Comparison of ENCODE assay signal across 20 cellular contexts in genomic region chr2:201852878-201853415, GRCh38. TPM values are rescaled to one million over a fixed set of nuclear protein-coding genes. Genes with fewer than 3 reads are reported as not detected.
DNase-seq lines count a peak whose midpoint lies in the region; ATAC-seq and TF ChIP-seq lines count a peak whose summit lies in the region.
"Had no signal": no experiment of that assay in that cellular context is flagged by ENCODE, and none has a peak within 500 bp of the region (broad histone marks: within the 10 kb centered on the region; RNA-seq: fewer than 3 reads in every experiment).

No MANE protein-coding gene starts in this region.

- peaks cover 17% of the 10 kb centered on the region for H3K4me1 Mint-ChIP-seq in MCF 10A (ENCODE audit: insufficient read depth, unreplicated experiment)
- H3K4me1 Mint-ChIP-seq: activated CD4-positive, alpha-beta T cell treated with anti-CD3 and anti-CD28 coated beads for 36 hours; naive B cell had no signal

- no TSS peak for BruUV-seq in MCF 10A (replicated peaks; lab: Mats Ljungman, UMichigan)
- BruUV-seq in Panc1 (replicated peaks; lab: Mats Ljungman, UMichigan): no TSS peak

- H3K4me1 ChIP-seq in breast epithelium (no peaks in the 10 kb centered on the region), Panc1 (ENCODE audit: control insufficient read depth, insufficient read depth, low read length) (peaks cover 8% of the 10 kb centered on the region; the same call in 1 of the 2 replicates), skeletal muscle satellite cell (ENCODE audit: control insufficient read depth, insufficient read depth, low read length) (peaks cover 41% of the 10 kb centered on the region), heart left ventricle (no peaks in the 10 kb centered on the region)
- H3K4me1 ChIP-seq: left ventricle myocardium inferior had no signal

- peak; percentile 39 for DNase-seq in MCF 10A (ENCODE audit: unreplicated experiment)
- DNase-seq in breast epithelium (ENCODE audit: low spot score in 2 of 2): no peak
- DNase-seq in Panc1 (ENCODE audit: low read depth, low spot score): no peak
- peak; percentile 73 for DNase-seq in epithelial cell of esophagus (ENCODE audit: low read depth)
- no peak for DNase-seq in GM20000 (ENCODE audit: low spot score)
- no peak for DNase-seq in heart left ventricle
- DNase-seq: activated CD4-positive, alpha-beta T cell treated with anti-CD3 and anti-CD28 coated beads for 36 hours; activated naive CD4-positive, alpha-beta T cell treated with anti-CD3 and anti-CD28 coated beads, Interleukin-2, amount 50 U/mL, for 16 hours; dorsolateral prefrontal cortex; GDM1; left ventricle myocardium inferior; naive B cell; NCI-H1694 treated with DMSO at 0.1 percent for 48 hours; NCI-H524 treated with DMSO at 0.1 percent for 48 hours; Right ventricle myocardium superior; stomach; T-helper 9 cell had no signal

- 57 to 68% (median 62%) methylated on average over 1 of the region's 1 CpG for WGBS in heart left ventricle, 4 donors

- no peak for TF ChIP-seq POLR2A in breast epithelium (IDR thresholded peaks at IDR 0.05)
- no peak for TF ChIP-seq POLR2A in heart left ventricle (IDR thresholded peaks at IDR 0.05)

- intact Hi-C loops in MCF 10A (cut with micrococcal nuclease): no loop called here
- intact Hi-C loops in breast epithelium (cut with DNase I; ENCODE audit: low total_unique reads): no loop called here
- intact Hi-C loops in Panc1 (cut with micrococcal nuclease; ENCODE audit: unreplicated experiment): no loop called here
- intact Hi-C loops in heart left ventricle (cut with DNase I): loop anchor here in 1 of 10 donors (10.0 kb wide), 1 partner anchor 212 kb away; no protein-coding TSS in a partner anchor

- TF ChIP-seq CTCF in MCF 10A (IDR thresholded peaks at IDR 0.05; ENCODE audit: unreplicated experiment): no peak
- TF ChIP-seq CTCF in breast epithelium (IDR thresholded peaks at IDR 0.05): no peak
- no peak for TF ChIP-seq CTCF in Panc1 (IDR thresholded peaks at IDR 0.05)
- no peak for TF ChIP-seq CTCF in epithelial cell of esophagus (IDR thresholded peaks at IDR 0.05; ENCODE audit: insufficient read depth, low read depth, low read length, missing control alignments)
- no peak for TF ChIP-seq CTCF in GM20000 (IDR thresholded peaks at IDR 0.05; ENCODE audit: extremely low read depth, missing control alignments)
- TF ChIP-seq CTCF in heart left ventricle (IDR thresholded peaks at IDR 0.05): no peak

- no peak overlapping the region for H3K4me3 Mint-ChIP-seq in MCF 10A (ENCODE audit: unreplicated experiment)
- H3K4me3 Mint-ChIP-seq: activated CD4-positive, alpha-beta T cell treated with anti-CD3 and anti-CD28 coated beads for 36 hours; naive B cell had no signal

- H3K36me3 Mint-ChIP-seq in MCF 10A (ENCODE audit: insufficient read depth, unreplicated experiment): no peaks in the 10 kb centered on the region
- H3K36me3 Mint-ChIP-seq: naive B cell had no signal

- POLR2A ChIA-PET in MCF 10A (lab: Yijun Ruan, JAX): interaction anchor here (0.7 kb wide), 1 partner anchor 625 kb away, joined by 3 read pairs; no protein-coding TSS in a partner anchor
- POLR2A ChIA-PET in Panc1 (lab: Charles Lee): interaction anchor here (0.6 kb wide), 1 partner anchor 225 kb away, joined by 4 read pairs; no protein-coding TSS in a partner anchor

- H3K36me3 ChIP-seq in breast epithelium (no peaks in the 10 kb centered on the region), Panc1 (ENCODE audit: control insufficient read depth, insufficient read depth, low read length) (no peaks in the 10 kb centered on the region), skeletal muscle satellite cell (ENCODE audit: insufficient read depth, low read length) (no peaks in the 10 kb centered on the region), heart left ventricle (no peaks in the 10 kb centered on the region)
- H3K36me3 ChIP-seq: left ventricle myocardium inferior, stomach had no signal

- CTCF ChIA-PET in MCF 10A (lab: Yijun Ruan, JAX) (interaction anchor here (4.2 kb wide), 1 partner anchor 326 kb away, joined by 37 read pairs; no protein-coding TSS in a partner anchor), Panc1 (lab: Charles Lee) (interaction anchor here (0.7 kb wide), 1 partner anchor 226 kb away, joined by 5 read pairs; no protein-coding TSS in a partner anchor)

- H3K9me3 ChIP-seq in breast epithelium: no peaks in the 10 kb centered on the region
- H3K9me3 ChIP-seq in Panc1 (ENCODE audit: control insufficient read depth, insufficient read depth, low read depth, low read length): no peaks in the 10 kb centered on the region
- no peaks in the 10 kb centered on the region for H3K9me3 ChIP-seq in skeletal muscle satellite cell (replicated peaks; ENCODE audit: low read length)
- H3K9me3 ChIP-seq in heart left ventricle: no peaks in the 10 kb centered on the region
- H3K9me3 ChIP-seq: left ventricle myocardium inferior, stomach had no signal

- ATAC-seq in Panc1: no peak
- no peak for ATAC-seq in GM21526 (IDR thresholded peaks at IDR 0.05; ENCODE audit: low FRiP score, unreplicated experiment)
- ATAC-seq in heart left ventricle: no peak
- ATAC-seq: activated CD4-positive, alpha-beta T cell treated with anti-CD3 and anti-CD28 coated beads for 36 hours had no signal

- in situ Hi-C loops in Panc1 (cut with HindIII; ENCODE audit: low pct_unique_long_range_greater_than_20kb, low sequenced_read_pairs): no loop called here

- H3K4me3 ChIP-seq in breast epithelium (no peak overlapping the region), Panc1 (ENCODE audit: low read depth in 2 of 2, low read length in 2 of 2) (no peak overlapping the region), epithelial cell of esophagus (ENCODE audit: low read length) (no peak overlapping the region), skeletal muscle satellite cell (ENCODE audit: low read length) (no peak overlapping the region), heart left ventricle (no peak overlapping the region)
- H3K4me3 ChIP-seq: dorsolateral prefrontal cortex, left ventricle myocardium inferior, stomach had no signal

- H3K9ac ChIP-seq in skeletal muscle satellite cell (ENCODE audit: low read depth, low read length): peak overlapping the region; percentile 66

- H3K9me3 Mint-ChIP-seq in MCF 10A (ENCODE audit: unreplicated experiment): no peaks in the 10 kb centered on the region

- H3K4me2 ChIP-seq in skeletal muscle satellite cell (ENCODE audit: low read length): no peak overlapping the region

- H3K27ac ChIP-seq in breast epithelium (no peak overlapping the region), Panc1 (ENCODE audit: low read length) (0 out of 2 replicates have a peak overlapping the region, but pooled peaks have one; percentile 40), heart left ventricle (no peak overlapping the region)
- H3K27ac ChIP-seq: dorsolateral prefrontal cortex, left ventricle myocardium inferior, stomach had no signal

- no peak overlapping the region for H3K27ac Mint-ChIP-seq in MCF 10A (ENCODE audit: low read depth, unreplicated experiment)
- H3K27ac Mint-ChIP-seq: activated CD4-positive, alpha-beta T cell treated with anti-CD3 and anti-CD28 coated beads for 36 hours; naive B cell had no signal

- no peaks in the 10 kb centered on the region for H3K27me3 ChIP-seq in breast epithelium
- H3K27me3 ChIP-seq in Panc1 (ENCODE audit: control insufficient read depth, insufficient read depth, low read length): no peaks in the 10 kb centered on the region
- H3K27me3 ChIP-seq in skeletal muscle satellite cell (ENCODE audit: control insufficient read depth, insufficient read depth, low read length): no peaks in the 10 kb centered on the region
- H3K27me3 ChIP-seq in heart left ventricle: peaks cover 0 to 13% (median 0%) of the 10 kb centered on the region in 9 donors

- no peaks in the 10 kb centered on the region for H3K27me3 Mint-ChIP-seq in MCF 10A (ENCODE audit: insufficient read depth, unreplicated experiment)

RNA-seq across cellular contexts. Expression of gene CDK15, which starts 46.6 kb away (rescaled TPM):
- not detected in 2 replicates for total RNA-seq in MCF 10A (2022)
- total RNA-seq in breast epithelium: 1 to 10 TPM in 2 of 3 donors, under 1 TPM in 1; 0.33 to 4.6 (median 2.2) TPM
- 4.8 TPM for total RNA-seq in Panc1 (2021; ENCODE audit: unreplicated experiment)
- polyA plus RNA-seq in Panc1 (2012; ENCODE audit: insufficient read length): 1.3 TPM
- total RNA-seq in skeletal muscle satellite cell (2012; rRNA removed): 0.87 and 1.0 TPM in 2 replicates
- under 1 TPM in 6 of 9 donors, not detected in 3; 0.07 to 0.50 (median 0.21) TPM for total RNA-seq in heart left ventricle
- under 1 TPM; 0.08 to 0.18 TPM for polyA plus RNA-seq in heart left ventricle
- total RNA-seq: activated CD4-positive, alpha-beta T cell treated with anti-CD3 and anti-CD28 coated beads for 36 hours; pulmonary artery endothelial cell had no signal

Comparison
In these comparisons a context has a peak if more than half of its experiments do, and no peak if none do; other contexts are left out.
1. DNase-seq: peak in MCF 10A (single experiment) and epithelial cell of esophagus (single experiment); none in breast epithelium (0 of 2), Panc1 (single experiment), GM20000 (single experiment) and heart left ventricle (0 of 5).